In genomic region chr4:156971168-156971601, GRCh38 we compare ENCODE assay signal across 1 cellular context.
TF ChIP-seq lines count a peak whose summit lies in the region.

No MANE protein-coding gene starts in this region.

TF ChIP-seq in GM23338, 12 proteins besides CTCF, POLR2A, EP300 and RAD21 (continued from another document):
- TF ChIP-seq STAT1 (IDR thresholded peaks at IDR 0.05; ENCODE audit: unreplicated experiment) (no peak), CREB1 (CRISPR knock-in tag; IDR thresholded peaks at IDR 0.05; ENCODE audit: low read depth) (no peak), NANOG (IDR thresholded peaks at IDR 0.05; ENCODE audit: borderline replicate concordance) (no peak)
